ENCODE assay signal across 16 cellular contexts in the genomic region with DNA sequence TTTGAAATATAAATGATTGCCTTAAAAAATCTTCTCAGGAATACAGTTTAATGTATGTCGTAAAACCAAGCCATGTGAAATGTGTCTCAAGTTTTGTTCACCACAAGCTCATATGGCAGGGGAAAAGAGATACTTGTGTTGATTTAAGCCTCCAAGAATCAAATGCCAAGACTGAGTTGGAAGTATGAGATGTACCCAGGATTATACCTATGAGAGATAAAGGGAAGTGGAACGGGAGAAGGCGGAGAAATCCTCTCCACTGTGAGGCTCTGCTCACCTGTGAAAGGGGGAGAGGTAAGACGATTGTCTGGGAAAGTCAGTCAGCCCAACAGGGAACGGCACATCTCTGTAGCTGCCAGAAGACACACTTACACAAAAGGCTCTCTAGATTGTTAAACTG.
DNase-seq lines count a peak whose midpoint lies in the region; ATAC-seq and TF ChIP-seq lines count a peak whose summit lies in the region.
"Had no signal": no experiment of that assay in that cellular context is flagged by ENCODE, and none has a peak within 500 bp of the region (broad histone marks: within the 10 kb centered on the region; RNA-seq: fewer than 3 reads in every experiment).

No MANE protein-coding gene starts in this region.

- CTCF ChIA-PET in WTC11 (lab: Charles Lee) = no interaction called here

- H3K27ac Mint-ChIP-seq in WTC11 = no peak overlapping the region
- H3K27ac Mint-ChIP-seq: B cell; CD4-positive, CD25-positive, alpha-beta regulatory T cell; CD8-positive, alpha-beta T cell; H9 had no signal

- peaks cover 7% of the 10 kb centered on the region; the same call in 1 of the 2 replicates for H3K36me3 Mint-ChIP-seq in WTC11
- H3K36me3 Mint-ChIP-seq: CD4-positive, CD25-positive, alpha-beta regulatory T cell; CD8-positive, alpha-beta T cell had no signal

- H3K4me3 Mint-ChIP-seq in WTC11 = no peak overlapping the region
- H3K4me3 Mint-ChIP-seq: B cell; CD4-positive, CD25-positive, alpha-beta regulatory T cell; CD8-positive, alpha-beta T cell; H9 had no signal

- POLR2A ChIA-PET in WTC11 (lab: Charles Lee) = no interaction called here

- peak; percentile 28; the same call in 1 of the 2 replicates for ATAC-seq in WTC11
- ATAC-seq in GM19328 (IDR thresholded peaks at IDR 0.05; ENCODE audit: unreplicated experiment) = no peak
- ATAC-seq: CD8-positive, alpha-beta T cell; HCT116 had no signal

- H3K4me1 Mint-ChIP-seq in WTC11 = no peaks in the 10 kb centered on the region
- H3K4me1 Mint-ChIP-seq: B cell; CD4-positive, CD25-positive, alpha-beta regulatory T cell had no signal

- H3K9me3 Mint-ChIP-seq in WTC11 = peaks cover 30% of the 10 kb centered on the region

- peak; percentile 49 for DNase-seq in DMS53 (lab: John Stamatoyannopoulos, UW)
- peak; percentile 16 for DNase-seq in DMS53 treated with DMSO at 0.1 percent for 48 hours (lab: John Stamatoyannopoulos, UW; ENCODE audit: unreplicated experiment)
- no peak for DNase-seq in WTC11 (ENCODE audit: low spot score)
- DNase-seq in amygdala (lab: John Stamatoyannopoulos, UW) = no peak
- DNase-seq in AG20443 (ENCODE audit: low spot score) = no peak
- DNase-seq: Caco-2; CD4-positive, CD25-positive, alpha-beta regulatory T cell; CD8-positive, alpha-beta T cell; DMS153; DMS79 treated with DMSO at 0.1 percent for 48 hours; GF-D8; GOT3; H9 had no signal

- no peaks in the 10 kb centered on the region for H3K27me3 Mint-ChIP-seq in WTC11 (ENCODE audit: low read depth)
- H3K27me3 Mint-ChIP-seq: B cell; CD4-positive, CD25-positive, alpha-beta regulatory T cell had no signal

- no peak for TF ChIP-seq CTCF in WTC11 (IDR thresholded peaks at IDR 0.05)

TF ChIP-seq in WTC11, 78 proteins besides CTCF, POLR2A, EP300 and RAD21:
- peak; percentile 99 for TF ChIP-seq ZNF317 (CRISPR knock-in tag; IDR thresholded peaks at IDR 0.05; ENCODE audit: borderline replicate concordance, low read depth)
- no peak for TF ChIP-seq ZNF416 (CRISPR knock-in tag; IDR thresholded peaks at IDR 0.05)
TF ChIP-seq in WTC11: peak in this region for 1.

Comparison
In these comparisons a context has a peak if more than half of its experiments do, and no peak if none do; other contexts are left out.
1. DNase-seq: peak in DMS53 (single experiment) and DMS53 treated with DMSO at 0.1 percent for 48 hours (single experiment); none in WTC11 (single experiment), amygdala (0 of 56) and AG20443 (single experiment).